Comparison of ENCODE assay signal across 8 cellular contexts in the genomic region with DNA sequence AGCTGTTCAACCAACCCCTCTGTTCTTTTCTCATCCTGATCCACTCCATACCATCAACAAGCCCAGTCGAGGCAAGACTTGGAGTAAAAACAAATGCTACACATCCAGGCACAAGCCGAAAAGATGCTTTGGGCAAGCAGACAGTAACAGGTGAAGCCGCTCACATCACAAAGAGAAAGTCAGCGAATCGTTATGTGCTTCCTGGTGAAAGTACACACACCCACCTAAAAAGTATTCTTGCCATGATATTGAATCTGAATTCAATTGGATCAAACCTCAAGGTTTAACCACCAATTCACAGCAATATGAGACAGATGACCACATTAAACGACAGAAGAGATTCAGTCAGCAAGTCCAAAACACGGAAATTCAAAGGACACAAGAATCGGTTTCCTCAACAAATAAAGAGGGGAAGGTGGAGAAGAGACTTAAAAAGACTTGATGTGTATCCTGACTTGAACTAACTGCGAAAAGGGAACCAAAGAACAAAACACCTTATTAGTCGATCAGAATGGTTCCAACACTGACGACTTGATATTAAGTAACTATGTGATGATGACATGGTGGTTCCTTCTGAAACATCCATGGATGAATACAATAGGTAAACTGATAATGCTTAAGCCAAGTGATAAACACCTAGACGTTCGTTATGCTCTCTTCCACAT. TPM values are rescaled to one million over a fixed set of nuclear protein-coding genes. Genes with fewer than 3 reads are reported as not detected.
DNase-seq lines count a peak whose midpoint lies in the region; ATAC-seq and TF ChIP-seq lines count a peak whose summit lies in the region.

No MANE protein-coding gene starts in this region.

- intact Hi-C loops in CD8-positive, alpha-beta T cell (cut with DNase I, micrococcal nuclease) = loop anchor here (1.0 to 5.0 kb wide), 13 partner anchors 31 to 1340 kb away; a partner anchor contains a TSS
- intact Hi-C loops in mucosa of descending colon (cut with DNase I, micrococcal nuclease) = no loop called here

- TF ChIP-seq CTCF in CD8-positive, alpha-beta T cell (IDR thresholded peaks at IDR 0.05) = no peak
- TF ChIP-seq CTCF in GM23338 (conservative IDR thresholded peaks at IDR 0.05; ENCODE audit: low read depth in 2 of 2) (no peak), mucosa of descending colon (IDR thresholded peaks at IDR 0.05) (no peak)

- H3K9me2 ChIP-seq in GM23338 (ENCODE audit: insufficient read depth) = no peaks in the 10 kb centered on the region

- H3K4me3 Mint-ChIP-seq in CD8-positive, alpha-beta T cell = peak overlapping the region; percentile 91
- peak overlapping the region; percentile 98 for H3K4me3 Mint-ChIP-seq in GM23338

- H3K27ac ChIP-seq in CD8-positive, alpha-beta T cell (ENCODE audit: low read depth, low read length) = peak overlapping the region; percentile 89
- H3K27ac ChIP-seq in GM23338 (ENCODE audit: low read depth) = peak overlapping the region; percentile 94; the same call in 1 of the 2 replicates
- peak overlapping the region; percentile 98 for H3K27ac ChIP-seq in duodenal mucosa (ENCODE audit: low read depth, low read length)

- peak overlapping the region; percentile 96 for H3K27ac Mint-ChIP-seq in CD8-positive, alpha-beta T cell
- peak overlapping the region; percentile 100 for H3K27ac Mint-ChIP-seq in GM23338

- H2AFZ ChIP-seq in GM23338 = peak overlapping the region; percentile 99

- peak overlapping the region; percentile 83 for H3K4me3 ChIP-seq in CD8-positive, alpha-beta T cell (ENCODE audit: low read depth, low read length)
- H3K4me3 ChIP-seq in GM23338 (peak overlapping the region; percentile 78), duodenal mucosa (ENCODE audit: low read depth in 1 of 2, low read length in 2 of 2) (peak overlapping the region; percentile 94 to 98), mucosa of descending colon (peak overlapping the region; percentile 78)

- peak; percentile 26 for ATAC-seq in CD8-positive, alpha-beta T cell
- no peak for ATAC-seq in GM23338
- ATAC-seq in mucosa of descending colon = peak; percentile 15

- CTCF ChIA-PET in CD8-positive, alpha-beta T cell (lab: Charles Lee) = no interaction called here

- H3K4me1 ChIP-seq in CD8-positive, alpha-beta T cell (ENCODE audit: insufficient read depth, low read length) = peaks cover 33% of the 10 kb centered on the region
- H3K4me1 ChIP-seq in GM23338 (ENCODE audit: insufficient read depth) (peaks cover 3% of the 10 kb centered on the region; the same call in 1 of the 2 replicates), duodenal mucosa (ENCODE audit: control insufficient read depth in 1 of 2, insufficient read depth in 2 of 2, low read length in 2 of 2) (peaks cover 10 to 34% of the 10 kb centered on the region in 2 donors), mucosa of descending colon (ENCODE audit: low read depth) (peaks cover 13% of the 10 kb centered on the region)

- H3F3A ChIP-seq in GM23338 (replicated peaks; ENCODE audit: low read depth) = no peaks in the 10 kb centered on the region

- peaks cover 34% of the 10 kb centered on the region for H3K36me3 Mint-ChIP-seq in CD8-positive, alpha-beta T cell
- H3K36me3 Mint-ChIP-seq in GM23338 (ENCODE audit: low read depth) = no peaks in the 10 kb centered on the region

- H3K4me2 ChIP-seq in GM23338 = peak overlapping the region; percentile 80

- H3K79me2 ChIP-seq in GM23338 (replicated peaks; ENCODE audit: insufficient read depth) = peaks cover 23% of the 10 kb centered on the region

- H3K4me1 Mint-ChIP-seq in CD8-positive, alpha-beta T cell (ENCODE audit: low read depth) = peaks cover 36% of the 10 kb centered on the region
- H3K4me1 Mint-ChIP-seq in GM23338 = peaks cover 16% of the 10 kb centered on the region

- no peaks in the 10 kb centered on the region for H3K36me3 ChIP-seq in CD8-positive, alpha-beta T cell (ENCODE audit: insufficient read depth, low read length)
- H3K36me3 ChIP-seq in GM23338 (ENCODE audit: insufficient read depth) (no peaks in the 10 kb centered on the region), duodenal mucosa (ENCODE audit: control insufficient read depth in 1 of 2, insufficient read depth in 2 of 2, low read length in 2 of 2) (no peaks in the 10 kb centered on the region), mucosa of descending colon (ENCODE audit: low read depth) (no peaks in the 10 kb centered on the region)

- POLR2A ChIA-PET in CD8-positive, alpha-beta T cell (lab: Charles Lee) = interaction anchor here (0.6 to 2.9 kb wide), 11 partner anchors 9 to 1341 kb away, joined by 3 to 25 read pairs (median 5); a partner anchor contains a TSS

- H3K9me3 ChIP-seq in CD8-positive, alpha-beta T cell (ENCODE audit: low read length) = no peaks in the 10 kb centered on the region
- H3K9me3 ChIP-seq in duodenal mucosa (ENCODE audit: control insufficient read depth in 1 of 2, low read length in 2 of 2) (no peaks in the 10 kb centered on the region), mucosa of descending colon (no peaks in the 10 kb centered on the region)

- H3K9me3 Mint-ChIP-seq in CD8-positive, alpha-beta T cell = no peaks in the 10 kb centered on the region
- no peaks in the 10 kb centered on the region for H3K9me3 Mint-ChIP-seq in GM23338

- no peaks in the 10 kb centered on the region for H3K27me3 ChIP-seq in CD8-positive, alpha-beta T cell (ENCODE audit: insufficient read depth, low read length)
- no peaks in the 10 kb centered on the region for H3K27me3 ChIP-seq in GM23338 (ENCODE audit: insufficient read depth)
- H3K27me3 ChIP-seq in duodenal mucosa (ENCODE audit: control insufficient read depth in 1 of 2, insufficient read depth in 2 of 2, low read length in 2 of 2) = no peaks in the 10 kb centered on the region

- H3K27me3 Mint-ChIP-seq in CD8-positive, alpha-beta T cell (ENCODE audit: low read depth) = peaks cover 4% of the 10 kb centered on the region
- H3K27me3 Mint-ChIP-seq in GM23338 (ENCODE audit: insufficient read depth, low read depth, poor library complexity) = peaks cover 7% of the 10 kb centered on the region

- DNase-seq in CD8-positive, alpha-beta T cell = peak in 4 of 7 experiments; percentile 16 to 42 (median 23)
- DNase-seq in GM23338 (ENCODE audit: low spot score) (peak; percentile 11), SW480 (ENCODE audit: low spot score) (peak; percentile 40), mucosa of descending colon (peak in 1 of 3 donors; percentile 18), foreskin melanocyte (no peak), NCI-H82 (lab: John Stamatoyannopoulos, UW) (no peak), KG1 (lab: John Stamatoyannopoulos, UW) (no peak)

- no peaks in the 10 kb centered on the region; the same call in 1 of the 2 replicates for H4K20me1 ChIP-seq in GM23338 (replicated peaks; ENCODE audit: insufficient read depth)

- H3K9ac ChIP-seq in duodenal mucosa (ENCODE audit: low read depth in 1 of 2, low read length in 2 of 2) = peak overlapping the region; percentile 95 to 98

TF ChIP-seq in GM23338, 12 proteins besides CTCF, POLR2A, EP300 and RAD21 (continues in another document):
- TF ChIP-seq, protein P1, sequence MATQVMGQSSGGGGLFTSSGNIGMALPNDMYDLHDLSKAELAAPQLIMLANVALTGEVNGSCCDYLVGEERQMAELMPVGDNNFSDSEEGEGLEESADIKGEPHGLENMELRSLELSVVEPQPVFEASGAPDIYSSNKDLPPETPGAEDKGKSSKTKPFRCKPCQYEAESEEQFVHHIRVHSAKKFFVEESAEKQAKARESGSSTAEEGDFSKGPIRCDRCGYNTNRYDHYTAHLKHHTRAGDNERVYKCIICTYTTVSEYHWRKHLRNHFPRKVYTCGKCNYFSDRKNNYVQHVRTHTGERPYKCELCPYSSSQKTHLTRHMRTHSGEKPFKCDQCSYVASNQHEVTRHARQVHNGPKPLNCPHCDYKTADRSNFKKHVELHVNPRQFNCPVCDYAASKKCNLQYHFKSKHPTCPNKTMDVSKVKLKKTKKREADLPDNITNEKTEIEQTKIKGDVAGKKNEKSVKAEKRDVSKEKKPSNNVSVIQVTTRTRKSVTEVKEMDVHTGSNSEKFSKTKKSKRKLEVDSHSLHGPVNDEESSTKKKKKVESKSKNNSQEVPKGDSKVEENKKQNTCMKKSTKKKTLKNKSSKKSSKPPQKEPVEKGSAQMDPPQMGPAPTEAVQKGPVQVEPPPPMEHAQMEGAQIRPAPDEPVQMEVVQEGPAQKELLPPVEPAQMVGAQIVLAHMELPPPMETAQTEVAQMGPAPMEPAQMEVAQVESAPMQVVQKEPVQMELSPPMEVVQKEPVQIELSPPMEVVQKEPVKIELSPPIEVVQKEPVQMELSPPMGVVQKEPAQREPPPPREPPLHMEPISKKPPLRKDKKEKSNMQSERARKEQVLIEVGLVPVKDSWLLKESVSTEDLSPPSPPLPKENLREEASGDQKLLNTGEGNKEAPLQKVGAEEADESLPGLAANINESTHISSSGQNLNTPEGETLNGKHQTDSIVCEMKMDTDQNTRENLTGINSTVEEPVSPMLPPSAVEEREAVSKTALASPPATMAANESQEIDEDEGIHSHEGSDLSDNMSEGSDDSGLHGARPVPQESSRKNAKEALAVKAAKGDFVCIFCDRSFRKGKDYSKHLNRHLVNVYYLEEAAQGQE (IDR thresholded peaks at IDR 0.05; ENCODE audit: unreplicated experiment) = no peak
- TF ChIP-seq ZNF331 (CRISPR knock-in tag; IDR thresholded peaks at IDR 0.05; ENCODE audit: low read depth) (no peak), ZNF114 (CRISPR knock-in tag; IDR thresholded peaks at IDR 0.05) (no peak), STAT1 (IDR thresholded peaks at IDR 0.05; ENCODE audit: unreplicated experiment) (no peak)

RNA-seq across cellular contexts. Expression of a gene that starts 1.1 kb away (rescaled TPM):
- 10 to 100 TPM; 33.7 to 35.8 TPM for total RNA-seq in CD8-positive, alpha-beta T cell
- 4.6 and 4.9 TPM in 2 replicates for total RNA-seq in GM23338 (2014; rRNA removed; shearing (Covaris generic))
- 17.0 and 22.8 TPM in 2 replicates for polyA plus RNA-seq in GM23338 (2016; fragmentation: Nextera tagmentation; extraction: Ambion mirVana)
- total RNA-seq in mucosa of descending colon = 10 to 100 TPM; 11.1 to 15.4 (median 14.0) TPM

Comparison
In these comparisons a context has a peak if more than half of its experiments do, and no peak if none do; other contexts are left out.
1. DNase-seq: peak in CD8-positive, alpha-beta T cell (4 of 7), GM23338 (single experiment) and SW480 (single experiment); none in foreskin melanocyte (single experiment), NCI-H82 (single experiment) and KG1 (single experiment).
2. intact Hi-C loops: an anchor here in CD8-positive, alpha-beta T cell (1.0 to 5.0 kb wide); none called in mucosa of descending colon.
3. Peak in every context shown above with its lines, with median percentiles within 50 percentile points of each other: H3K27ac ChIP-seq and H3K4me3 ChIP-seq.